Comparison of ENCODE assay signal across 17 cellular contexts in genomic region chr10:114655671-114656070, GRCh38. TPM values are rescaled to one million over a fixed set of nuclear protein-coding genes. Genes with fewer than 3 reads are reported as not detected.
DNase-seq lines count a peak whose midpoint lies in the region; ATAC-seq and TF ChIP-seq lines count a peak whose summit lies in the region.
"Had no signal": no experiment of that assay in that cellular context is flagged by ENCODE, and none has a peak within 500 bp of the region (broad histone marks: within the 10 kb centered on the region; RNA-seq: fewer than 3 reads in every experiment).

No MANE protein-coding gene starts in this region.

- no peak for TF ChIP-seq CTCF in right atrium auricular region (IDR thresholded peaks at IDR 0.05)
- no peak for TF ChIP-seq CTCF in parathyroid adenoma (IDR thresholded peaks at IDR 0.05)

- H3K4me2 ChIP-seq in parathyroid adenoma (ENCODE audit: low read length): peak overlapping the region; percentile 31

- H3K27ac ChIP-seq in right atrium auricular region: peak overlapping the region; percentile 27 to 74
- H3K27ac ChIP-seq in parathyroid adenoma: no peak overlapping the region
- H3K27ac ChIP-seq: C4-2B had no signal

- H3K36me3 ChIP-seq in right atrium auricular region (no peaks in the 10 kb centered on the region), parathyroid adenoma (ENCODE audit: control insufficient read depth, insufficient read depth, low read length) (no peaks in the 10 kb centered on the region)

- no peak overlapping the region for H2AFZ ChIP-seq in parathyroid adenoma

- H3K4me3 ChIP-seq in right atrium auricular region: no peak overlapping the region
- H3K4me3 ChIP-seq in parathyroid adenoma (ENCODE audit: low read depth, low read length): no peak overlapping the region

- H3K4me1 ChIP-seq in right atrium auricular region (peaks cover 0 to 65% of the 10 kb centered on the region in 2 donors), parathyroid adenoma (peaks cover 7% of the 10 kb centered on the region)

- H3K9ac ChIP-seq in parathyroid adenoma: no peak overlapping the region

- peaks cover 5% of the 10 kb centered on the region for H3K79me2 ChIP-seq in parathyroid adenoma

- intact Hi-C loops in Right ventricle myocardium superior (cut with DNase I): no loop called here

- no peaks in the 10 kb centered on the region for H3K27me3 ChIP-seq in right atrium auricular region
- H3K27me3 ChIP-seq in parathyroid adenoma (ENCODE audit: control insufficient read depth, insufficient read depth, low read length): no peaks in the 10 kb centered on the region

- H3K9me3 ChIP-seq in right atrium auricular region: no peaks in the 10 kb centered on the region
- no peaks in the 10 kb centered on the region for H3K9me3 ChIP-seq in parathyroid adenoma (ENCODE audit: control insufficient read depth, low read length)

- ATAC-seq in Right ventricle myocardium superior (ENCODE audit: poor library complexity): peak; percentile 44
- no peak for ATAC-seq in GM18873 (IDR thresholded peaks at IDR 0.05; ENCODE audit: low FRiP score, unreplicated experiment)

- peak; percentile 37 for DNase-seq in ELF-1 (ENCODE audit: low read depth, low spot score)
- DNase-seq in Right ventricle myocardium superior: no peak
- DNase-seq in right atrium auricular region (ENCODE audit: low spot score): no peak
- DNase-seq in NCI-H774 (lab: John Stamatoyannopoulos, UW): no peak
- DNase-seq in GDM1 (lab: John Stamatoyannopoulos, UW): no peak
- no peak for DNase-seq in NCI-H146 treated with DMSO at 0.1 percent for 48 hours (lab: John Stamatoyannopoulos, UW; ENCODE audit: unreplicated experiment)
- DNase-seq: AML-193; CD8-positive, alpha-beta memory T cell; GF-D8; NCI-H1694 treated with DMSO at 0.1 percent for 48 hours; NCI-H446; NCI-H526; OCI-M1; SIG-M5 had no signal

RNA-seq across cellular contexts. Expression of gene ABLIM1, which starts 2.4 kb away (rescaled TPM):
- total RNA-seq in Right ventricle myocardium superior (772 TPM), right atrium auricular region (100 to 1,000 TPM; 359 to 404 TPM)
